ENCODE assay signal across 1 cellular context in genomic region chr18:31821452-31822171, GRCh38.
TF ChIP-seq lines count a peak whose summit lies in the region.

No MANE protein-coding gene starts in this region.

TF ChIP-seq in GM23338, 12 proteins besides CTCF, POLR2A, EP300 and RAD21 (continued from another document):
- TF ChIP-seq NANOG (IDR thresholded peaks at IDR 0.05; ENCODE audit: borderline replicate concordance) (no peak), JUNB (IDR thresholded peaks at IDR 0.05; ENCODE audit: unreplicated experiment) (no peak), ETS1 (IDR thresholded peaks at IDR 0.05) (no peak), ZNF331 (CRISPR knock-in tag; IDR thresholded peaks at IDR 0.05; ENCODE audit: low read depth) (no peak), EZH2phosphoT487 (IDR thresholded peaks at IDR 0.05; ENCODE audit: unreplicated experiment) (no peak), EZH2 (IDR thresholded peaks at IDR 0.05; ENCODE audit: low read depth, unreplicated experiment) (no peak), ZNF114 (CRISPR knock-in tag; IDR thresholded peaks at IDR 0.05) (no peak), REST (IDR thresholded peaks at IDR 0.05; ENCODE audit: unreplicated experiment) (no peak), POLR2AphosphoS5 (IDR thresholded peaks at IDR 0.05; ENCODE audit: low read depth) (no peak), CREB1 (CRISPR knock-in tag; IDR thresholded peaks at IDR 0.05; ENCODE audit: low read depth) (no peak)
